23 cellular contexts compared by ENCODE assay signal in the genomic region with DNA sequence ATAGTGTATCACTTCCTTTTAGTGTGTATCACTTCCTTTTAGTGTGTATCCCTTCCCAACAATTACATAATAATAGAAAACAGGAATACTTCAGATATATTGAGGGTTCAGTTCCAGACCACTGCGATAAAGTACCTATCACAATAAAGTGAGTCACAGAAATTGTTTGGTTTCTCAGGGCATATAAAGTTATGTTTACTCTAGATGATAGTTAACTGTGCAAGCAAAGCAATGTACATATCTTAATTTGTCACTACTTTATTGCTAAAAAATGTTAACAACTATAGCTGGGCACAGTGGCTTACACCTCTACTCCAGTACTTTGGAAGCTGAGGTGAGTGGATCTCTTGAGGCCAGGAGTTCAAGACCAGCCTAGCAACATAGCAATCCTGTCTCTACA.
DNase-seq lines count a peak whose midpoint lies in the region; ATAC-seq and TF ChIP-seq lines count a peak whose summit lies in the region.
"Had no signal": no experiment of that assay in that cellular context is flagged by ENCODE, and none has a peak within 500 bp of the region (broad histone marks: within the 10 kb centered on the region; RNA-seq: fewer than 3 reads in every experiment).

No MANE protein-coding gene starts in this region.

- no peaks in the 10 kb centered on the region for H3K4me1 ChIP-seq in GM23338 (ENCODE audit: insufficient read depth)
- H3K4me1 ChIP-seq: A549, BE2C, BLaER1 had no signal

- no peaks in the 10 kb centered on the region for H3K79me2 ChIP-seq in GM23338 (replicated peaks; ENCODE audit: insufficient read depth)

- no peaks in the 10 kb centered on the region for H4K20me1 ChIP-seq in GM23338 (replicated peaks; ENCODE audit: insufficient read depth)
- H4K20me1 ChIP-seq: BLaER1 had no signal

- peaks cover 80% of the 10 kb centered on the region for H3K9me3 Mint-ChIP-seq in GM23338
- H3K9me3 Mint-ChIP-seq in osteocyte (ENCODE audit: unreplicated experiment): peaks cover 17% of the 10 kb centered on the region

- no peak overlapping the region for H3K27ac Mint-ChIP-seq in GM23338
- no peak overlapping the region for H3K27ac Mint-ChIP-seq in osteocyte (ENCODE audit: unreplicated experiment)
- H3K27ac Mint-ChIP-seq: CD14-positive monocyte; CD4-positive, alpha-beta memory T cell; CD4-positive, CD25-positive, alpha-beta regulatory T cell; CD8-positive, alpha-beta memory T cell had no signal

- TF ChIP-seq CTCF in GM23338 (conservative IDR thresholded peaks at IDR 0.05; ENCODE audit: low read depth in 2 of 2): no peak
- TF ChIP-seq CTCF in osteocyte (IDR thresholded peaks at IDR 0.05): no peak

- DNase-seq in DMS53 (lab: John Stamatoyannopoulos, UW) (peak; percentile 47), HT-29 (ENCODE audit: low spot score) (peak; percentile 8), left colon (no peak), AG20443 (ENCODE audit: low spot score) (no peak), GM23338 (ENCODE audit: low spot score) (no peak), osteocyte (ENCODE audit: extremely low spot score, unreplicated experiment) (no peak)
- DNase-seq: BE2C; C1 segment of cervical spinal cord; CD4-positive, alpha-beta memory T cell; CD4-positive, CD25-positive, alpha-beta regulatory T cell; CD8-positive, alpha-beta memory T cell; COR-L47; DMS 273 treated with DMSO at 0.1 percent for 48 hours; DMS153; DMS79; DND-41; EL; GDM1 had no signal

- H2AFZ ChIP-seq in GM23338: no peak overlapping the region

- no peaks in the 10 kb centered on the region for H3F3A ChIP-seq in GM23338 (replicated peaks; ENCODE audit: low read depth)

- peak; percentile 74 for ATAC-seq in left colon
- no peak for ATAC-seq in GM23338
- ATAC-seq: A549, GM12878 had no signal

- no peak overlapping the region for H3K27ac ChIP-seq in GM23338 (ENCODE audit: low read depth)
- H3K27ac ChIP-seq: 22Rv1, A549, BLaER1 had no signal

- no peaks in the 10 kb centered on the region for H3K36me3 ChIP-seq in GM23338 (ENCODE audit: insufficient read depth)
- H3K36me3 ChIP-seq: BE2C, BLaER1 had no signal

- intact Hi-C loops in left colon (cut with DNase I, micrococcal nuclease): no loop called here

- H3K4me2 ChIP-seq in GM23338: no peak overlapping the region
- H3K4me2 ChIP-seq: A549, BLaER1 had no signal

- no peaks in the 10 kb centered on the region for H3K27me3 ChIP-seq in GM23338 (ENCODE audit: insufficient read depth)
- H3K27me3 ChIP-seq: BE2C, BLaER1 had no signal

- no peaks in the 10 kb centered on the region for H3K27me3 Mint-ChIP-seq in GM23338 (ENCODE audit: insufficient read depth, low read depth, poor library complexity)
- H3K27me3 Mint-ChIP-seq in osteocyte (ENCODE audit: unreplicated experiment): no peaks in the 10 kb centered on the region
- H3K27me3 Mint-ChIP-seq: CD4-positive, alpha-beta memory T cell; CD4-positive, CD25-positive, alpha-beta regulatory T cell; CD8-positive, alpha-beta memory T cell had no signal

- no peak overlapping the region for H3K4me3 ChIP-seq in GM23338
- H3K4me3 ChIP-seq: A549, BLaER1, GM12878 had no signal

- H3K9me2 ChIP-seq in GM23338 (ENCODE audit: insufficient read depth): no peaks in the 10 kb centered on the region

- H3K4me3 Mint-ChIP-seq in GM23338 (no peak overlapping the region), osteocyte (ENCODE audit: unreplicated experiment) (no peak overlapping the region)
- H3K4me3 Mint-ChIP-seq: CD14-positive monocyte; CD4-positive, alpha-beta memory T cell; CD4-positive, CD25-positive, alpha-beta regulatory T cell; CD8-positive, alpha-beta memory T cell had no signal

- H3K36me3 Mint-ChIP-seq in GM23338 (ENCODE audit: low read depth): peaks cover 10% of the 10 kb centered on the region; the same call in 2 of the 3 replicates
- H3K36me3 Mint-ChIP-seq in osteocyte (ENCODE audit: unreplicated experiment): no peaks in the 10 kb centered on the region
- H3K36me3 Mint-ChIP-seq: CD14-positive monocyte; CD4-positive, alpha-beta memory T cell; CD4-positive, CD25-positive, alpha-beta regulatory T cell; CD8-positive, alpha-beta memory T cell had no signal

- H3K4me1 Mint-ChIP-seq in GM23338 (no peaks in the 10 kb centered on the region), osteocyte (ENCODE audit: unreplicated experiment) (no peaks in the 10 kb centered on the region)
- H3K4me1 Mint-ChIP-seq: CD14-positive monocyte; CD4-positive, alpha-beta memory T cell; CD4-positive, CD25-positive, alpha-beta regulatory T cell; CD8-positive, alpha-beta memory T cell had no signal

TF ChIP-seq in GM23338, 12 proteins besides CTCF, POLR2A, EP300 and RAD21 (continues in another document):
- no peak for TF ChIP-seq EZH2 (IDR thresholded peaks at IDR 0.05; ENCODE audit: low read depth, unreplicated experiment)
- TF ChIP-seq, protein P1, sequence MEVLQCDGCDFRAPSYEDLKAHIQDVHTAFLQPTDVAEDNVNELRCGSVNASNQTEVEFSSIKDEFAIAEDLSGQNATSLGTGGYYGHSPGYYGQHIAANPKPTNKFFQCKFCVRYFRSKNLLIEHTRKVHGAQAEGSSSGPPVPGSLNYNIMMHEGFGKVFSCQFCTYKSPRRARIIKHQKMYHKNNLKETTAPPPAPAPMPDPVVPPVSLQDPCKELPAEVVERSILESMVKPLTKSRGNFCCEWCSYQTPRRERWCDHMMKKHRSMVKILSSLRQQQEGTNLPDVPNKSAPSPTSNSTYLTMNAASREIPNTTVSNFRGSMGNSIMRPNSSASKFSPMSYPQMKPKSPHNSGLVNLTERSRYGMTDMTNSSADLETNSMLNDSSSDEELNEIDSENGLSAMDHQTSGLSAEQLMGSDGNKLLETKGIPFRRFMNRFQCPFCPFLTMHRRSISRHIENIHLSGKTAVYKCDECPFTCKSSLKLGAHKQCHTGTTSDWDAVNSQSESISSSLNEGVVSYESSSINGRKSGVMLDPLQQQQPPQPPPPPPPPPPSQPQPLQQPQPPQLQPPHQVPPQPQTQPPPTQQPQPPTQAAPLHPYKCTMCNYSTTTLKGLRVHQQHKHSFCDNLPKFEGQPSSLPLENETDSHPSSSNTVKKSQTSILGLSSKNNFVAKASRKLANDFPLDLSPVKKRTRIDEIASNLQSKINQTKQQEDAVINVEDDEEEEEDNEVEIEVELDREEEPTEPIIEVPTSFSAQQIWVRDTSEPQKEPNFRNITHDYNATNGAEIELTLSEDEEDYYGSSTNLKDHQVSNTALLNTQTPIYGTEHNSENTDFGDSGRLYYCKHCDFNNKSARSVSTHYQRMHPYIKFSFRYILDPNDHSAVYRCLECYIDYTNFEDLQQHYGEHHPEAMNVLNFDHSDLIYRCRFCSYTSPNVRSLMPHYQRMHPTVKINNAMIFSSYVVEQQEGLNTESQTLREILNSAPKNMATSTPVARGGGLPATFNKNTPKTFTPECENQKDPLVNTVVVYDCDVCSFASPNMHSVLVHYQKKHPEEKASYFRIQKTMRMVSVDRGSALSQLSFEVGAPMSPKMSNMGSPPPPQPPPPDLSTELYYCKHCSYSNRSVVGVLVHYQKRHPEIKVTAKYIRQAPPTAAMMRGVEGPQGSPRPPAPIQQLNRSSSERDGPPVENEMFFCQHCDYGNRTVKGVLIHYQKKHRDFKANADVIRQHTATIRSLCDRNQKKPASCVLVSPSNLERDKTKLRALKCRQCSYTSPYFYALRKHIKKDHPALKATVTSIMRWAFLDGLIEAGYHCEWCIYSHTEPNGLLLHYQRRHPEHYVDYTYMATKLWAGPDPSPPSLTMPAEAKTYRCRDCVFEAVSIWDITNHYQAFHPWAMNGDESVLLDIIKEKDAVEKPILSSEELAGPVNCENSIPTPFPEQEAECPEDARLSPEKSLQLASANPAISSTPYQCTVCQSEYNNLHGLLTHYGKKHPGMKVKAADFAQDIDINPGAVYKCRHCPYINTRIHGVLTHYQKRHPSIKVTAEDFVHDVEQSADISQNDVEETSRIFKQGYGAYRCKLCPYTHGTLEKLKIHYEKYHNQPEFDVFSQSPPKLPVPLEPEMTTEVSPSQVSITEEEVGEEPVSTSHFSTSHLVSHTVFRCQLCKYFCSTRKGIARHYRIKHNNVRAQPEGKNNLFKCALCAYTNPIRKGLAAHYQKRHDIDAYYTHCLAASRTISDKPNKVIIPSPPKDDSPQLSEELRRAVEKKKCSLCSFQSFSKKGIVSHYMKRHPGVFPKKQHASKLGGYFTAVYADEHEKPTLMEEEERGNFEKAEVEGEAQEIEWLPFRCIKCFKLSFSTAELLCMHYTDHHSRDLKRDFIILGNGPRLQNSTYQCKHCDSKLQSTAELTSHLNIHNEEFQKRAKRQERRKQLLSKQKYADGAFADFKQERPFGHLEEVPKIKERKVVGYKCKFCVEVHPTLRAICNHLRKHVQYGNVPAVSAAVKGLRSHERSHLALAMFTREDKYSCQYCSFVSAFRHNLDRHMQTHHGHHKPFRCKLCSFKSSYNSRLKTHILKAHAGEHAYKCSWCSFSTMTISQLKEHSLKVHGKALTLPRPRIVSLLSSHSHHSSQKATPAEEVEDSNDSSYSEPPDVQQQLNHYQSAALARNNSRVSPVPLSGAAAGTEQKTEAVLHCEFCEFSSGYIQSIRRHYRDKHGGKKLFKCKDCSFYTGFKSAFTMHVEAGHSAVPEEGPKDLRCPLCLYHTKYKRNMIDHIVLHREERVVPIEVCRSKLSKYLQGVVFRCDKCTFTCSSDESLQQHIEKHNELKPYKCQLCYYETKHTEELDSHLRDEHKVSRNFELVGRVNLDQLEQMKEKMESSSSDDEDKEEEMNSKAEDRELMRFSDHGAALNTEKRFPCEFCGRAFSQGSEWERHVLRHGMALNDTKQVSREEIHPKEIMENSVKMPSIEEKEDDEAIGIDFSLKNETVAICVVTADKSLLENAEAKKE (CRISPR knock-in tag; IDR thresholded peaks at IDR 0.05): no peak
- TF ChIP-seq, protein P2, sequence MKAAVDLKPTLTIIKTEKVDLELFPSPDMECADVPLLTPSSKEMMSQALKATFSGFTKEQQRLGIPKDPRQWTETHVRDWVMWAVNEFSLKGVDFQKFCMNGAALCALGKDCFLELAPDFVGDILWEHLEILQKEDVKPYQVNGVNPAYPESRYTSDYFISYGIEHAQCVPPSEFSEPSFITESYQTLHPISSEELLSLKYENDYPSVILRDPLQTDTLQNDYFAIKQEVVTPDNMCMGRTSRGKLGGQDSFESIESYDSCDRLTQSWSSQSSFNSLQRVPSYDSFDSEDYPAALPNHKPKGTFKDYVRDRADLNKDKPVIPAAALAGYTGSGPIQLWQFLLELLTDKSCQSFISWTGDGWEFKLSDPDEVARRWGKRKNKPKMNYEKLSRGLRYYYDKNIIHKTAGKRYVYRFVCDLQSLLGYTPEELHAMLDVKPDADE (IDR thresholded peaks at IDR 0.05): no peak
- TF ChIP-seq ZNF114 (CRISPR knock-in tag; IDR thresholded peaks at IDR 0.05): no peak
- no peak for TF ChIP-seq EZH2phosphoT487 (IDR thresholded peaks at IDR 0.05; ENCODE audit: unreplicated experiment)
- TF ChIP-seq CREB1 (CRISPR knock-in tag; IDR thresholded peaks at IDR 0.05; ENCODE audit: low read depth): no peak
- TF ChIP-seq NANOG (IDR thresholded peaks at IDR 0.05; ENCODE audit: borderline replicate concordance): no peak
- no peak for TF ChIP-seq ZNF331 (CRISPR knock-in tag; IDR thresholded peaks at IDR 0.05; ENCODE audit: low read depth)
- TF ChIP-seq JUNB (IDR thresholded peaks at IDR 0.05; ENCODE audit: unreplicated experiment): no peak
- TF ChIP-seq POLR2AphosphoS5 (IDR thresholded peaks at IDR 0.05; ENCODE audit: low read depth): no peak
- TF ChIP-seq STAT1 (IDR thresholded peaks at IDR 0.05; ENCODE audit: unreplicated experiment): no peak

Comparison
In these comparisons a context has a peak if more than half of its experiments do, and no peak if none do; other contexts are left out.
1. DNase-seq: peak in DMS53 (single experiment) and HT-29 (single experiment); none in left colon (0 of 2), AG20443 (single experiment), GM23338 (single experiment) and osteocyte (single experiment).